In the genomic region with DNA sequence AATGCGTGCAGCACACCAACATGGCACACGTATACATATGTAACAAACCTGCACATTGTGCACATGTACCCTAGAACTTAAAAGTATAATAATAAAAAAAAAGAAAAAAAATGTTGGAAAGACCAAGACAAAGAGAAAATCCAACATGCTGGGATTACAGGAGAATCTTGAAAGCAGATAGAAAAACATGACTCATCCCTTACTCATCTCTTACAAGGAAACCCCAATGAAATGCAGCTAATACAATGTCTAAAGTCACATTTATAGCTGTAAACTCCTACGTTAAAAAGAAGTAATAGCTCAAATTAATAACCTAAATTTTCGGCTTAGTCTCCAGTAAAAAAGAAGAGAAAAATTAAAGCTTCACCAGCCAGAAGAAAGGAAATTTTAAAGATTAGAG, we compare ENCODE assay signal across 1 cellular context.
TF ChIP-seq lines count a peak whose summit lies in the region.

No MANE protein-coding gene starts in this region.

TF ChIP-seq in SK-N-SH, 30 proteins besides CTCF, POLR2A, EP300 and RAD21 (continued from another document):
- TF ChIP-seq, protein P1, sequence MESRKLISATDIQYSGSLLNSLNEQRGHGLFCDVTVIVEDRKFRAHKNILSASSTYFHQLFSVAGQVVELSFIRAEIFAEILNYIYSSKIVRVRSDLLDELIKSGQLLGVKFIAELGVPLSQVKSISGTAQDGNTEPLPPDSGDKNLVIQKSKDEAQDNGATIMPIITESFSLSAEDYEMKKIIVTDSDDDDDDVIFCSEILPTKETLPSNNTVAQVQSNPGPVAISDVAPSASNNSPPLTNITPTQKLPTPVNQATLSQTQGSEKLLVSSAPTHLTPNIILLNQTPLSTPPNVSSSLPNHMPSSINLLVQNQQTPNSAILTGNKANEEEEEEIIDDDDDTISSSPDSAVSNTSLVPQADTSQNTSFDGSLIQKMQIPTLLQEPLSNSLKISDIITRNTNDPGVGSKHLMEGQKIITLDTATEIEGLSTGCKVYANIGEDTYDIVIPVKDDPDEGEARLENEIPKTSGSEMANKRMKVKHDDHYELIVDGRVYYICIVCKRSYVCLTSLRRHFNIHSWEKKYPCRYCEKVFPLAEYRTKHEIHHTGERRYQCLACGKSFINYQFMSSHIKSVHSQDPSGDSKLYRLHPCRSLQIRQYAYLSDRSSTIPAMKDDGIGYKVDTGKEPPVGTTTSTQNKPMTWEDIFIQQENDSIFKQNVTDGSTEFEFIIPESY (IDR thresholded peaks at IDR 0.05; ENCODE audit: borderline replicate concordance, low read depth) = no peak
- TF ChIP-seq, protein P2, sequence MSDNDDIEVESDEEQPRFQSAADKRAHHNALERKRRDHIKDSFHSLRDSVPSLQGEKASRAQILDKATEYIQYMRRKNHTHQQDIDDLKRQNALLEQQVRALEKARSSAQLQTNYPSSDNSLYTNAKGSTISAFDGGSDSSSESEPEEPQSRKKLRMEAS (IDR thresholded peaks at IDR 0.05; ENCODE audit: low read depth) = no peak
- TF ChIP-seq NRF1 (IDR thresholded peaks at IDR 0.05; ENCODE audit: low read depth, low read length) (no peak), TAF1 (IDR thresholded peaks at IDR 0.05; ENCODE audit: borderline replicate concordance, low read depth, low read length) (no peak), SIN3A (IDR thresholded peaks at IDR 0.05; ENCODE audit: borderline replicate concordance, low read depth, low read length) (no peak)
